In the genomic region with DNA sequence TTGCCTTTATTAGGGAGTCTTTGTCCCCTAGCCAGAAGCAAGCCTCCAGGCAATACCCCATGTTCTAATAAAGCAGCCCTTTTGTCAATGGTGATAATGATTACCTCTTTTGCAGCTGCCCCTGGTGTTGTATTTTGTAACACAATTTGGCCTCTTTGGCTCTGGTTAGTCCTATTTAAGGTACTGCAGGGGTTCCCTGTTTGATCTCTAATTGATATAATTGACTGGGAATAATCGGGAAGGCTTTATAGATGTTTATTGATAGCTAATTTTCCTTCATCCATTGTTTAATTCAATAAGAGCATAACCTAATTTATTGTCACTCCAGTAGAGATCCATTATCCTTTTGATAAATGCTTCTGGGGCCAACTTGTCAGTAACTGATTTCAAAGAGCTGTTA, we compare ENCODE assay signal across 37 cellular contexts.
"Had no signal": no experiment of that assay in that cellular context is flagged by ENCODE, and none has a peak within 500 bp of the region (broad histone marks: within the 10 kb centered on the region; RNA-seq: fewer than 3 reads in every experiment).

No MANE protein-coding gene starts in this region.

- H3K36me3 ChIP-seq: brain microvascular endothelial cell, MG63, WERI-Rb-1 had no signal

- H3K36me3 Mint-ChIP-seq: activated CD8-positive, alpha-beta memory T cell treated with anti-CD3 and anti-CD28 coated beads, Interleukin-2, amount 10 ng/mL, durations not matched to agents 7 days and 5 days; activated naive CD8-positive, alpha-beta T cell treated with anti-CD3 and anti-CD28 coated beads for 36 hours; IgD-negative memory B cell had no signal

- DNase-seq: activated CD4-positive, alpha-beta memory T cell treated with anti-CD3 and anti-CD28 coated beads, Interleukin-2, amount 10 ng/mL, durations not matched to agents 7 days and 5 days; activated CD4-positive, alpha-beta T cell treated with anti-CD3 and anti-CD28 coated beads for 1 hour; activated CD4-positive, alpha-beta T cell treated with anti-CD3 and anti-CD28 coated beads for 48 hours; activated CD4-positive, CD25-positive, alpha-beta regulatory T cell; activated CD8-positive, alpha-beta memory T cell treated with anti-CD3 and anti-CD28 coated beads for 24 hours; activated CD8-positive, alpha-beta memory T cell treated with anti-CD3 and anti-CD28 coated beads, Interleukin-2, amount 10 ng/mL, durations not matched to agents 7 days and 5 days; activated CD8-positive, alpha-beta memory T cell treated with anti-CD3 and anti-CD28 coated beads, Interleukin-2, amount 50 U/mL, for 48 hours; activated effector memory CD4-positive, alpha-beta T cell treated with anti-CD3 and anti-CD28 coated beads, Interleukin-2, amount 50 U/mL, for 16 hours; activated naive CD4-positive, alpha-beta T cell; activated naive CD4-positive, alpha-beta T cell treated with anti-CD3 and anti-CD28 coated beads, Interleukin-2, amount 50 U/mL, for 16 hours; activated naive CD8-positive, alpha-beta T cell treated with anti-CD3 and anti-CD28 coated beads for 36 hours; activated T-cell treated with anti-CD3 and anti-CD28 coated beads, Interleukin-2, amount 50 U/mL, for 72 hours; amniotic stem cell; aorta; brain microvascular endothelial cell; central memory CD4-positive, alpha-beta T cell; Karpas-422; KBM-7; MG63; NCI-H1048; NCI-H1105 treated with DMSO at 0.1 percent for 48 hours; NCI-H1694; NCI-H2029 treated with DMSO at 0.1 percent for 48 hours; NCI-H2107; NCI-H2171; NCI-H510A; NCI-H526 treated with DMSO at 0.1 percent for 48 hours; PC-9; SIG-M5; SW 1271; T-helper 1 cell; T-helper 2 cell; T-helper 9 cell; WERI-Rb-1 had no signal

- H3K4me3 ChIP-seq: MG63, PC-9 had no signal

- H3K27me3 ChIP-seq: brain microvascular endothelial cell, MG63 had no signal

- H3K9me3 Mint-ChIP-seq: activated CD4-positive, alpha-beta memory T cell treated with anti-CD3 and anti-CD28 coated beads, Interleukin-2, amount 10 ng/mL, durations not matched to agents 7 days and 5 days; activated naive CD8-positive, alpha-beta T cell treated with anti-CD3 and anti-CD28 coated beads for 36 hours; IgD-negative memory B cell had no signal

- H3K9me3 ChIP-seq: MG63 had no signal

- H3K4me3 Mint-ChIP-seq: activated CD4-positive, alpha-beta memory T cell treated with anti-CD3 and anti-CD28 coated beads, Interleukin-2, amount 10 ng/mL, durations not matched to agents 7 days and 5 days; activated CD8-positive, alpha-beta memory T cell treated with anti-CD3 and anti-CD28 coated beads, Interleukin-2, amount 10 ng/mL, durations not matched to agents 7 days and 5 days; activated naive CD8-positive, alpha-beta T cell treated with anti-CD3 and anti-CD28 coated beads for 36 hours; activated T-cell treated with anti-CD3 and anti-CD28 coated beads, Interleukin-2, amount 50 U/mL, for 72 hours; activated T-helper 17 cell treated with anti-CD3 and anti-CD28 coated beads, Interleukin-2, amount 50 U/mL, for 72 hours; IgD-negative memory B cell had no signal

- ATAC-seq: activated CD8-positive, alpha-beta memory T cell treated with anti-CD3 and anti-CD28 coated beads, Interleukin-2, amount 10 ng/mL, durations not matched to agents 7 days and 5 days; activated T-cell treated with anti-CD3 and anti-CD28 coated beads, Interleukin-2, amount 50 U/mL, for 72 hours; activated T-helper 17 cell treated with anti-CD3 and anti-CD28 coated beads, Interleukin-2, amount 50 U/mL, for 72 hours; Right ventricle myocardium inferior had no signal

- H3K27me3 Mint-ChIP-seq: activated CD4-positive, alpha-beta memory T cell treated with anti-CD3 and anti-CD28 coated beads, Interleukin-2, amount 10 ng/mL, durations not matched to agents 7 days and 5 days; activated CD8-positive, alpha-beta memory T cell treated with anti-CD3 and anti-CD28 coated beads, Interleukin-2, amount 10 ng/mL, durations not matched to agents 7 days and 5 days; activated naive CD8-positive, alpha-beta T cell treated with anti-CD3 and anti-CD28 coated beads for 36 hours; activated T-helper 17 cell treated with anti-CD3 and anti-CD28 coated beads, Interleukin-2, amount 50 U/mL, for 72 hours; IgD-negative memory B cell had no signal

- H3K27ac Mint-ChIP-seq: activated CD4-positive, alpha-beta memory T cell treated with anti-CD3 and anti-CD28 coated beads, Interleukin-2, amount 10 ng/mL, durations not matched to agents 7 days and 5 days; activated CD8-positive, alpha-beta memory T cell treated with anti-CD3 and anti-CD28 coated beads, Interleukin-2, amount 10 ng/mL, durations not matched to agents 7 days and 5 days; activated naive CD8-positive, alpha-beta T cell treated with anti-CD3 and anti-CD28 coated beads for 36 hours; activated T-cell treated with anti-CD3 and anti-CD28 coated beads, Interleukin-2, amount 50 U/mL, for 72 hours; activated T-helper 17 cell treated with anti-CD3 and anti-CD28 coated beads, Interleukin-2, amount 50 U/mL, for 72 hours; IgD-negative memory B cell had no signal

- H3K4me1 Mint-ChIP-seq: activated CD4-positive, alpha-beta memory T cell treated with anti-CD3 and anti-CD28 coated beads, Interleukin-2, amount 10 ng/mL, durations not matched to agents 7 days and 5 days; activated CD8-positive, alpha-beta memory T cell treated with anti-CD3 and anti-CD28 coated beads, Interleukin-2, amount 10 ng/mL, durations not matched to agents 7 days and 5 days; activated naive CD8-positive, alpha-beta T cell treated with anti-CD3 and anti-CD28 coated beads for 36 hours; activated T-helper 17 cell treated with anti-CD3 and anti-CD28 coated beads, Interleukin-2, amount 50 U/mL, for 72 hours; IgD-negative memory B cell had no signal
